ENCODE assay signal across 23 cellular contexts in the genomic region with DNA sequence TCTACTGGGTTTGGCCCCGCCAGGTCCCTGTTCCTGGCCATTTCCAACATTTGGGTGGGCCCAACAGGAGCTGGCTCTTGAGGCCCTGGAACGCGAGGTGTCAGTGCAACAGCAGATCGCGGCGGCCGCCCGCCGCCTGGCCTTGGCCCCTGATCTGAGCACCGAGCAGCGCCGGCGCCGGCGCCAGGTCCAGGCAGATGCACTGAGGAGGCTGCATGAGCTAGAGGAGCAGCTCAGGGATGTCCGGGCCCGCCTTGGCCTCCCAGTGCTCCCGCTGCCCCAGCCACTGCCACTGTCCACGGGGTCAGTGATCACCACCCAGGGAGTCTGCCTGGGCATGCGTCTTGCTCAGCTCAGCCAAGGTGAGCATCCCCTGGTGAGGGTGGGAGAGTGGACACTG. TPM values are rescaled to one million over a fixed set of nuclear protein-coding genes. Genes with fewer than 3 reads are reported as not detected.
"Had no signal": no experiment of that assay in that cellular context is flagged by ENCODE, and none has a peak within 500 bp of the region (broad histone marks: within the 10 kb centered on the region; RNA-seq: fewer than 3 reads in every experiment).

No MANE protein-coding gene starts in this region.

- H3K27me3 ChIP-seq: SJSA1 had no signal

- H3K9me3 ChIP-seq: SJSA1 had no signal

- H3K4me1 ChIP-seq: SJSA1 had no signal

- H3K4me3 ChIP-seq: SJSA1, SK-N-MC had no signal

- H3K36me3 ChIP-seq: SJSA1 had no signal

- DNase-seq: KBM-7, MV-4-11, NCI-H1048, NCI-H1105, NCI-H1417, NCI-H1436 treated with DMSO at 0.1 percent for 48 hours, NCI-H1694 treated with DMSO at 0.1 percent for 48 hours, NCI-H1930, NCI-H2081, NCI-H2107, NCI-H226, NCI-H446, NCI-H510A, NCI-H524 treated with DMSO at 0.1 percent for 48 hours, NCI-H69, NCI-H774, Right ventricle myocardium superior, RPMI8226, SIG-M5 had no signal

- H3K27ac ChIP-seq: HL-60, SJSA1, SK-N-MC had no signal

RNA-seq across cellular contexts. Expression of a gene that starts 5.5 kb away (rescaled TPM):
- total RNA-seq: LHCN-M2 had no signal
